ENCODE assay signal across 22 cellular contexts in the genomic region with DNA sequence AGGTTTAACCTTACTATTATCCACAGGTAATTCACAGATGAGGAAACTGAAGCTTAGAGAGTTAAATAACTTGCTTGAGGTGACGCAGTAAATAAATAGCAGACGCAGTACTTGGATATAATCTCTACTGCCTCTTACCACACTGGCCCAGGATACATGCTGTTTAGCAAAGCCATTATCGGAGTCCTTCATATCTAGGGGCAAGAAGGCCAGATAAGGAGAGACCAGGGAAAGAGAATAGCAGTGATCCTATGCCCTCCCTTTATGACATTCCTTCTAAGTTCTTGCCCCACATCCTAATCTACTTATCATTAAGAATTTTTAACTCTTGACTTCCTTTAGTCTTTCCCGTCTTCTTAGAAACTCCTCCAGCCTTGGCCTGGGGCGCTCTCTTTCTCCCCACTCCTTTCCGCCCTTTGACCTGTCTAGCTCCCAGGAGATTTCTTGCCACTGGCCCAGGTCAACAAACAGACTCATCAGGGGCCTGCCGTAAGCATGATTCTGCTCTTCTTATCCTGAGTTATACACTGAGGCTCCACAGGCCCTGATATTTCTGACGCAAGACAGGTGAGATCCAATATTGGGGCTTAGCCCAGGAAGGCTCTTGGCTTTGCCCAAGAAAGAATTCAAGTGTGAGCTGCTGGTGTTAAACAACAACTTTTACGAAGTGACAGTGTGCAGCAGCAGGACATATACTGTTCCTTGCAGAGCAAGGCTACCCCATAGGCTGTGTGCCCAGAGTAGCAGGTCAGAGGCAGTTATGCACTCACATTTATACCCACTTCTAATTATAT. TPM values are rescaled to one million over a fixed set of nuclear protein-coding genes. Genes with fewer than 3 reads are reported as not detected.
DNase-seq lines count a peak whose midpoint lies in the region; ATAC-seq and TF ChIP-seq lines count a peak whose summit lies in the region.
"Had no signal": no experiment of that assay in that cellular context is flagged by ENCODE, and none has a peak within 500 bp of the region (broad histone marks: within the 10 kb centered on the region; RNA-seq: fewer than 3 reads in every experiment).

No MANE protein-coding gene starts in this region.

- H3K27me3 ChIP-seq in H9 (ENCODE audit: insufficient read depth, low read length) (no peaks in the 10 kb centered on the region), endodermal cell (ENCODE audit: control insufficient read depth, insufficient read depth, low read length, poor library complexity, severe bottlenecking) (no peaks in the 10 kb centered on the region), upper lobe of right lung (no peaks in the 10 kb centered on the region)
- H3K27me3 ChIP-seq: ascending aorta, SJCRH30, thyroid gland had no signal

- DNase-seq in stimulated activated naive CD8-positive, alpha-beta T cell treated with anti-CD3 and anti-CD28 coated beads, Interleukin-15, amount 100 ng/mL, for 72 hours = no peak
- no peak for DNase-seq in H9
- peak; percentile 67 for DNase-seq in endodermal cell
- DNase-seq in upper lobe of right lung = no peak
- DNase-seq in nephron progenitor cell = no peak
- no peak for DNase-seq in NCI-H2227 (lab: John Stamatoyannopoulos, UW; ENCODE audit: unreplicated experiment)
- DNase-seq: activated CD4-positive, alpha-beta T cell treated with anti-CD3 and anti-CD28 coated beads, Interleukin-2, amount 50 U/mL, for 1 hour; DMS153; left ventricle myocardium superior; NCI-H187 treated with DMSO at 0.1 percent for 48 hours; NCI-H524; SJCRH30; stimulated activated CD4-positive, alpha-beta T cell treated with anti-CD3 and anti-CD28 coated beads, Interleukin-4, amount 100 ng/mL, for 24 hours; stimulated activated CD8-positive, alpha-beta memory T cell treated with anti-CD3 and anti-CD28 coated beads, Interleukin-4, amount 100 ng/mL, for 48 hours; T1000; thyroid gland had no signal

- H3K4me3 ChIP-seq in endodermal cell (ENCODE audit: low read length) (peak overlapping the region; percentile 14), upper lobe of right lung (no peak overlapping the region)
- H3K4me3 ChIP-seq: ascending aorta, SJCRH30, thyroid gland had no signal

- H3K9ac ChIP-seq in H9 (ENCODE audit: extremely low read depth, insufficient read length, low read length) (no peak overlapping the region), endodermal cell (ENCODE audit: extremely low read depth, low read length, poor library complexity, severe bottlenecking) (peak overlapping the region; percentile 46)

- H4K8ac ChIP-seq in H9 (replicated peaks; ENCODE audit: insufficient read length, low read depth, low read length) = no peak overlapping the region

- no peak overlapping the region for H3K14ac ChIP-seq in H9 (ENCODE audit: insufficient read depth, low read length)

- TF ChIP-seq CTCF in H9 (conservative IDR thresholded peaks at IDR 0.05) = no peak
- no peak for TF ChIP-seq CTCF in endodermal cell (conservative IDR thresholded peaks at IDR 0.05)
- TF ChIP-seq CTCF in upper lobe of right lung (IDR thresholded peaks at IDR 0.05) = no peak
- no peak for TF ChIP-seq CTCF in nephron progenitor cell (IDR thresholded peaks at IDR 0.05)

- no peaks in the 10 kb centered on the region for H3K36me3 ChIP-seq in endodermal cell (ENCODE audit: control insufficient read depth, insufficient read depth, low read length)
- H3K36me3 ChIP-seq in upper lobe of right lung = no peaks in the 10 kb centered on the region
- H3K36me3 ChIP-seq: ascending aorta, SJCRH30, thyroid gland had no signal

- no peak overlapping the region for H4K91ac ChIP-seq in H9 (ENCODE audit: insufficient read length, low read depth, low read length)

- no peak overlapping the region for H2AK5ac ChIP-seq in H9 (ENCODE audit: insufficient read length, low read length)

- no peak overlapping the region for H3T11ph ChIP-seq in H9 (ENCODE audit: low read length)

- H3K4me2 ChIP-seq in H9 (ENCODE audit: insufficient read depth, insufficient read length, low read length) = no peak overlapping the region

- H3K56ac ChIP-seq in H9 (ENCODE audit: insufficient read length, low read depth, low read length) = no peak overlapping the region

- no peak for ATAC-seq in stimulated activated naive CD8-positive, alpha-beta T cell treated with anti-CD3 and anti-CD28 coated beads, Interleukin-15, amount 100 ng/mL, for 72 hours
- ATAC-seq in upper lobe of right lung = peak; percentile 31
- no peak for ATAC-seq in GM18870 (IDR thresholded peaks at IDR 0.05; ENCODE audit: unreplicated experiment)
- ATAC-seq: left ventricle myocardium superior had no signal

- H4K20me1 ChIP-seq in H9 (ENCODE audit: control insufficient read depth, insufficient read depth, insufficient read length) = no peaks in the 10 kb centered on the region

- no peaks in the 10 kb centered on the region for H3K27me3 Mint-ChIP-seq in stimulated activated naive CD8-positive, alpha-beta T cell treated with anti-CD3 and anti-CD28 coated beads, Interleukin-15, Interleukin-2, amounts not matched to agents 100 ng/mL and 50 ng/mL, for 24 hours
- H3K27me3 Mint-ChIP-seq in stimulated activated naive CD8-positive, alpha-beta T cell treated with anti-CD3 and anti-CD28 coated beads, Interleukin-15, amount 100 ng/mL, for 72 hours = no peaks in the 10 kb centered on the region
- H3K27me3 Mint-ChIP-seq in H9 (ENCODE audit: low read depth) (no peaks in the 10 kb centered on the region; the same call in 1 of the 2 replicates), endodermal cell (ENCODE audit: insufficient read depth) (no peaks in the 10 kb centered on the region), nephron progenitor cell (ENCODE audit: low read depth, poor library complexity) (peaks cover 8% of the 10 kb centered on the region)

- H3K4me1 ChIP-seq in H9 (ENCODE audit: insufficient read depth, low read length) (peaks cover 2% of the 10 kb centered on the region; the same call in 1 of the 2 replicates), endodermal cell (ENCODE audit: control insufficient read depth, insufficient read depth, low read length) (peaks cover 18% of the 10 kb centered on the region), upper lobe of right lung (peaks cover 5% of the 10 kb centered on the region)
- H3K4me1 ChIP-seq: ascending aorta, SJCRH30, thyroid gland had no signal

- no peak overlapping the region for H2BK15ac ChIP-seq in H9 (ENCODE audit: low read depth, low read length)

- no peaks in the 10 kb centered on the region for H3K23me2 ChIP-seq in H9 (ENCODE audit: insufficient read length, low read depth, low read length, poor library complexity, severe bottlenecking)

- H3K23ac ChIP-seq in H9 (ENCODE audit: insufficient read length, low read depth, low read length) = no peak overlapping the region

- H3K36me3 Mint-ChIP-seq in stimulated activated naive CD8-positive, alpha-beta T cell treated with anti-CD3 and anti-CD28 coated beads, Interleukin-15, Interleukin-2, amounts not matched to agents 100 ng/mL and 50 ng/mL, for 24 hours (ENCODE audit: low read depth) = peaks cover 21% of the 10 kb centered on the region
- H3K36me3 Mint-ChIP-seq in H9 (ENCODE audit: insufficient read depth in 1 of 3, low read depth in 3 of 3) (peaks cover 2 to 15% (median 4%) of the 10 kb centered on the region in 3 experiments; a peak in 5 of 7 replicates), endodermal cell (ENCODE audit: low read depth) (no peaks in the 10 kb centered on the region), nephron progenitor cell (ENCODE audit: low read depth) (peaks cover 6% of the 10 kb centered on the region)

- H3K9me3 ChIP-seq in H9 (ENCODE audit: control insufficient read depth, low read depth, low read length) (no peaks in the 10 kb centered on the region), endodermal cell (ENCODE audit: control insufficient read depth, low read length) (peaks cover 18% of the 10 kb centered on the region), upper lobe of right lung (no peaks in the 10 kb centered on the region)
- H3K9me3 ChIP-seq: ascending aorta, SJCRH30, thyroid gland had no signal

- H3K4me1 Mint-ChIP-seq in stimulated activated naive CD8-positive, alpha-beta T cell treated with anti-CD3 and anti-CD28 coated beads, Interleukin-15, Interleukin-2, amounts not matched to agents 100 ng/mL and 50 ng/mL, for 24 hours (ENCODE audit: low read depth) = peaks cover 63% of the 10 kb centered on the region
- peaks cover 68% of the 10 kb centered on the region for H3K4me1 Mint-ChIP-seq in stimulated activated naive CD8-positive, alpha-beta T cell treated with anti-CD3 and anti-CD28 coated beads, Interleukin-15, amount 100 ng/mL, for 72 hours
- H3K4me1 Mint-ChIP-seq in H9 = peaks cover 17 to 35% of the 10 kb centered on the region in 2 experiments
- peaks cover 54% of the 10 kb centered on the region for H3K4me1 Mint-ChIP-seq in endodermal cell
- H3K4me1 Mint-ChIP-seq in nephron progenitor cell = peaks cover 19% of the 10 kb centered on the region

- no peaks in the 10 kb centered on the region for H3K79me1 ChIP-seq in H9 (ENCODE audit: insufficient read depth, low read depth, low read length, poor library complexity, severe bottlenecking)

- no peak overlapping the region for H2BK20ac ChIP-seq in H9 (ENCODE audit: low read depth, low read length, poor library complexity, severe bottlenecking)

- H3K27ac Mint-ChIP-seq in stimulated activated naive CD8-positive, alpha-beta T cell treated with anti-CD3 and anti-CD28 coated beads, Interleukin-15, Interleukin-2, amounts not matched to agents 100 ng/mL and 50 ng/mL, for 24 hours = peak overlapping the region; percentile 17
- H3K27ac Mint-ChIP-seq in stimulated activated naive CD8-positive, alpha-beta T cell treated with anti-CD3 and anti-CD28 coated beads, Interleukin-15, amount 100 ng/mL, for 72 hours = no peak overlapping the region
- H3K27ac Mint-ChIP-seq in H9 = peak overlapping the region in 2 of 3 experiments; percentile 34 to 41; a peak in 4 of 7 replicates
- peak overlapping the region; percentile 83 for H3K27ac Mint-ChIP-seq in endodermal cell
- H3K27ac Mint-ChIP-seq in nephron progenitor cell = no peak overlapping the region

- no peaks in the 10 kb centered on the region for H3K79me2 ChIP-seq in H9 (ENCODE audit: insufficient read depth, low read length)

- H3K27ac ChIP-seq in H9 (ENCODE audit: insufficient read length, low read depth, low read length) = no peak overlapping the region
- H3K27ac ChIP-seq in endodermal cell (ENCODE audit: low read depth, low read length) = peak overlapping the region; percentile 30
- no peak overlapping the region for H3K27ac ChIP-seq in upper lobe of right lung
- H3K27ac ChIP-seq: ascending aorta, SJCRH30, thyroid gland had no signal

- no peak overlapping the region for H2BK5ac ChIP-seq in H9 (ENCODE audit: insufficient read length, low read length)

- H3K9me3 Mint-ChIP-seq in stimulated activated naive CD8-positive, alpha-beta T cell treated with anti-CD3 and anti-CD28 coated beads, Interleukin-15, Interleukin-2, amounts not matched to agents 100 ng/mL and 50 ng/mL, for 24 hours = peaks cover 8% of the 10 kb centered on the region
- H3K9me3 Mint-ChIP-seq in stimulated activated naive CD8-positive, alpha-beta T cell treated with anti-CD3 and anti-CD28 coated beads, Interleukin-15, amount 100 ng/mL, for 72 hours = peaks cover 16 to 18% of the 10 kb centered on the region in 2 donors
- H3K9me3 Mint-ChIP-seq in H9 (peaks cover 5 to 8% of the 10 kb centered on the region in 2 experiments; a peak in 4 of 5 replicates), endodermal cell (peaks cover 18% of the 10 kb centered on the region), nephron progenitor cell (peaks cover 15% of the 10 kb centered on the region)

- H3K18ac ChIP-seq in H9 (ENCODE audit: insufficient read length, low read depth, low read length) = no peak overlapping the region

- no peak overlapping the region for H2BK120ac ChIP-seq in H9 (ENCODE audit: low read depth, low read length, poor library complexity, severe bottlenecking)

- intact Hi-C loops in upper lobe of right lung (cut with DNase I) = no loop called here

- no peak overlapping the region for H2AFZ ChIP-seq in H9 (ENCODE audit: low read length)

- no CpG with 5 or more reads among the region's 9 CpGs for WGBS in H9 (ENCODE audit: extremely low coverage, insufficient read length, low lambda C conversion rate)
- 61 to 86% methylated on average over 7 to 9 of the region's 9 CpGs for WGBS in endodermal cell (ENCODE audit: insufficient coverage in 1 of 2, insufficient read length in 1 of 2), 2 experiments

- no peak overlapping the region for H3K4me3 Mint-ChIP-seq in stimulated activated naive CD8-positive, alpha-beta T cell treated with anti-CD3 and anti-CD28 coated beads, Interleukin-15, Interleukin-2, amounts not matched to agents 100 ng/mL and 50 ng/mL, for 24 hours
- no peak overlapping the region for H3K4me3 Mint-ChIP-seq in stimulated activated naive CD8-positive, alpha-beta T cell treated with anti-CD3 and anti-CD28 coated beads, Interleukin-15, amount 100 ng/mL, for 72 hours
- H3K4me3 Mint-ChIP-seq in H9 (no peak overlapping the region), endodermal cell (no peak overlapping the region), nephron progenitor cell (no peak overlapping the region)

- no peak overlapping the region for H3K4ac ChIP-seq in H9 (ENCODE audit: low read depth, low read length)

- no peak overlapping the region for H2BK12ac ChIP-seq in H9 (ENCODE audit: insufficient read length, low read depth, low read length)

- no peak overlapping the region for H4K5ac ChIP-seq in H9 (ENCODE audit: insufficient read length, low read depth, low read length)

RNA-seq across cellular contexts. Expression of gene SLAMF1, which starts 11.5 kb away (rescaled TPM):
- not detected in 2 replicates for total RNA-seq in H9 (2021)
- not detected for total RNA-seq in endodermal cell
- not detected for polyA plus RNA-seq in endodermal cell (2013, experiment 1 of 2)
- polyA plus RNA-seq in endodermal cell (2013, experiment 2 of 2) = not detected
- 1.6 TPM for total RNA-seq in upper lobe of right lung
- total RNA-seq: ascending aorta, chondrocyte, H4, myocyte, SJCRH30 had no signal

RNA-seq across cellular contexts. Expression of gene CD48, which starts 53.3 kb away (rescaled TPM):
- total RNA-seq in H9 (2021) (not detected in 2 replicates), endodermal cell (1 to 10 TPM in 1 of 2 donors, under 1 TPM in 1; 0.55 to 1.1 TPM), upper lobe of right lung (21.5 TPM)
- 2.5 TPM for polyA plus RNA-seq in endodermal cell (2013, experiment 1 of 2)
- 3.1 TPM for polyA plus RNA-seq in endodermal cell (2013, experiment 2 of 2)
- total RNA-seq: ascending aorta, chondrocyte, H4, myocyte, SJCRH30 had no signal

Comparison
In these comparisons a context has a peak if more than half of its experiments do, and no peak if none do; other contexts are left out.
1. H3K27ac Mint-ChIP-seq: peak in stimulated activated naive CD8-positive, alpha-beta T cell treated with anti-CD3 and anti-CD28 coated beads, Interleukin-15, Interleukin-2, amounts not matched to agents 100 ng/mL and 50 ng/mL, for 24 hours (single experiment), H9 (2 of 3) and endodermal cell (single experiment); none in stimulated activated naive CD8-positive, alpha-beta T cell treated with anti-CD3 and anti-CD28 coated beads, Interleukin-15, amount 100 ng/mL, for 72 hours (0 of 2) and nephron progenitor cell (single experiment).
2. RNA of gene CD48, which starts 53.3 kb away (total RNA-seq): 21.5 TPM in upper lobe of right lung (single experiment); 0.55 to 1.1 TPM in endodermal cell and not detected in H9; every median in the first group is over 10 times any median in the second.